1 cellular context compared by ENCODE assay signal in genomic region chr17:34998205-34998604, GRCh38.
TF ChIP-seq lines count a peak whose summit lies in the region.

No MANE protein-coding gene starts in this region.

TF ChIP-seq in GM12878, 131 proteins besides CTCF, POLR2A, EP300 and RAD21 (continued from another document and continues in another):
- TF ChIP-seq IRF3 (IDR thresholded peaks at IDR 0.05) = no peak
- no peak for TF ChIP-seq SIN3A (IDR thresholded peaks at IDR 0.05; ENCODE audit: low read depth, low read length)
- peak; percentile 62; the same call in 1 of the 2 replicates for TF ChIP-seq YY1 (IDR thresholded peaks at IDR 0.05; ENCODE audit: low read depth, low read length)
- TF ChIP-seq NKRF (conservative IDR thresholded peaks at IDR 0.05) = no peak
- TF ChIP-seq JUNB (IDR thresholded peaks at IDR 0.05) = no peak
- no peak for TF ChIP-seq SRF (IDR thresholded peaks at IDR 0.05; ENCODE audit: low read depth in 2 of 2, low read length in 2 of 2)
- TF ChIP-seq ETV6 (conservative IDR thresholded peaks at IDR 0.05 in 1 of 2, IDR thresholded peaks at IDR 0.05 in 1 of 2; ENCODE audit: borderline replicate concordance in 1 of 2, low read depth in 1 of 2) = no peak
- no peak for TF ChIP-seq PAX8 (IDR thresholded peaks at IDR 0.05)
- TF ChIP-seq RAD51 (IDR thresholded peaks at IDR 0.05) = no peak
- no peak for TF ChIP-seq ATF2 (IDR thresholded peaks at IDR 0.05; ENCODE audit: low read length)
- TF ChIP-seq ZBTB11 (CRISPR knock-in tag; IDR thresholded peaks at IDR 0.05) = no peak
- TF ChIP-seq POLR2AphosphoS5 (IDR thresholded peaks at IDR 0.05; ENCODE audit: low read length) = 0 out of 2 replicates have a peak, but pooled peaks have one; percentile 33
- no peak for TF ChIP-seq GATAD2B (conservative IDR thresholded peaks at IDR 0.05; ENCODE audit: low read depth)
- TF ChIP-seq CBX3 (IDR thresholded peaks at IDR 0.05; ENCODE audit: borderline replicate concordance, low read depth) = no peak
- TF ChIP-seq SMC3 (IDR thresholded peaks at IDR 0.05; ENCODE audit: borderline replicate concordance, low read length) = peak; percentile 99
- TF ChIP-seq NFXL1 (IDR thresholded peaks at IDR 0.05; ENCODE audit: borderline replicate concordance) = no peak
- TF ChIP-seq MEF2B (IDR thresholded peaks at IDR 0.05; ENCODE audit: partially characterized antibody, poor library complexity, severe bottlenecking) = no peak
- peak; percentile 61; the same call in 1 of the 2 replicates for TF ChIP-seq ZNF592 (IDR thresholded peaks at IDR 0.05)
- no peak for TF ChIP-seq HSF1 (IDR thresholded peaks at IDR 0.05; ENCODE audit: low read depth, low read length)
- TF ChIP-seq ZNF24 (IDR thresholded peaks at IDR 0.05) = no peak
- no peak for TF ChIP-seq ZNF274 (IDR thresholded peaks at IDR 0.05; ENCODE audit: insufficient read depth, insufficient read length)
- TF ChIP-seq TBL1XR1 (IDR thresholded peaks at IDR 0.05; ENCODE audit: low read depth, low read length) = 0 out of 2 replicates have a peak, but pooled peaks have one; percentile 32
- no peak for TF ChIP-seq EGR1 (IDR thresholded peaks at IDR 0.05; ENCODE audit: borderline replicate concordance in 1 of 2, low read depth in 2 of 2, low read length in 2 of 2)
- no peak for TF ChIP-seq PBX3 (IDR thresholded peaks at IDR 0.05; ENCODE audit: insufficient replicate concordance, low read depth, low read length)
- TF ChIP-seq CUX1 (IDR thresholded peaks at IDR 0.05; ENCODE audit: insufficient replicate concordance, low read depth, low read length) = no peak
- TF ChIP-seq SREBF1 (IDR thresholded peaks at IDR 0.05; ENCODE audit: low read length) = no peak
- no peak for TF ChIP-seq JUND (IDR thresholded peaks at IDR 0.05; ENCODE audit: low read depth, low read length)
- TF ChIP-seq USF2 (IDR thresholded peaks at IDR 0.05; ENCODE audit: borderline replicate concordance, low read depth, low read length) = no peak
- no peak for TF ChIP-seq PML (IDR thresholded peaks at IDR 0.05; ENCODE audit: low read length)
- TF ChIP-seq ATF3 (IDR thresholded peaks at IDR 0.05; ENCODE audit: borderline replicate concordance, extremely low read depth, low read depth, low read length) = no peak
- TF ChIP-seq BCL3 (IDR thresholded peaks at IDR 0.05; ENCODE audit: borderline replicate concordance, insufficient read depth, low read depth, low read length, poor library complexity, severe bottlenecking) = no peak
